22 cellular contexts compared by ENCODE assay signal in genomic region chr18:4233468-4233867, GRCh38.
"Had no signal": no experiment of that assay in that cellular context is flagged by ENCODE, and none has a peak within 500 bp of the region (broad histone marks: within the 10 kb centered on the region; RNA-seq: fewer than 3 reads in every experiment).

No MANE protein-coding gene starts in this region.

- H3K27ac ChIP-seq: epithelial cell of prostate, esophagus muscularis mucosa, gastrocnemius medialis, neutrophil, spleen, tibial artery, upper lobe of right lung, vagina had no signal

- H3K27ac Mint-ChIP-seq: dendritic cell treated with granulocyte-macrophage colony-stimulating factor and Interleukin-4, amounts not matched to agents 40 ng/mL and 50 ng/mL, for 4 days; effector memory CD8-positive, alpha-beta T cell; naive thymus-derived CD4-positive, alpha-beta T cell; nephron progenitor cell; stimulated activated memory B cell treated with anti-CD40 and anti-IgM and Interleukin-4, amounts not matched to agents 10 μg/mL and 1 μg/mL and 100 μg/mL, for 72 hours; stimulated activated naive CD8-positive, alpha-beta T cell treated with anti-CD3 and anti-CD28 coated beads, Interleukin-15, Interleukin-2, amounts not matched to agents 100 ng/mL and 50 ng/mL, for 24 hours had no signal

- H3K4me1 Mint-ChIP-seq: naive thymus-derived CD4-positive, alpha-beta T cell; nephron progenitor cell; stimulated activated memory B cell treated with anti-CD40 and anti-IgM and Interleukin-4, amounts not matched to agents 10 μg/mL and 1 μg/mL and 100 μg/mL, for 72 hours had no signal

- H3K36me3 Mint-ChIP-seq: naive thymus-derived CD4-positive, alpha-beta T cell; stimulated activated memory B cell treated with anti-CD40 and anti-IgM and Interleukin-4, amounts not matched to agents 10 μg/mL and 1 μg/mL and 100 μg/mL, for 72 hours had no signal

- H3K36me3 ChIP-seq: esophagus muscularis mucosa, gastrocnemius medialis, neutrophil, spleen, tibial artery, upper lobe of right lung, vagina had no signal

- DNase-seq: effector memory CD8-positive, alpha-beta T cell; gastrocnemius medialis; glutamatergic neuron; kidney; left cardiac atrium; left ventricle myocardium superior; naive thymus-derived CD4-positive, alpha-beta T cell; nephron progenitor cell; spleen; stimulated activated CD4-positive, alpha-beta T cell treated with anti-CD3 and anti-CD28 coated beads, Interleukin-15, amount 100 ng/mL, for 24 hours; stimulated activated CD4-positive, alpha-beta T cell treated with anti-CD3 and anti-CD28 coated beads, Interleukin-1b, Interleukin-23, amount 100 ng/mL, for 48 hours; stimulated activated CD4-positive, alpha-beta T cell treated with anti-CD3 and anti-CD28 coated beads, Interleukin-4, amount 100 ng/mL, for 24 hours; tibial artery; upper lobe of right lung had no signal

- FAIRE-seq: kidney had no signal

- H3K4me3 Mint-ChIP-seq: dendritic cell treated with granulocyte-macrophage colony-stimulating factor and Interleukin-4, amounts not matched to agents 40 ng/mL and 50 ng/mL, for 4 days; effector memory CD8-positive, alpha-beta T cell; naive thymus-derived CD4-positive, alpha-beta T cell; nephron progenitor cell; stimulated activated memory B cell treated with anti-CD40 and anti-IgM and Interleukin-4, amounts not matched to agents 10 μg/mL and 1 μg/mL and 100 μg/mL, for 72 hours; stimulated activated naive CD8-positive, alpha-beta T cell treated with anti-CD3 and anti-CD28 coated beads, Interleukin-15, Interleukin-2, amounts not matched to agents 100 ng/mL and 50 ng/mL, for 24 hours had no signal

- H3K4me3 ChIP-seq: esophagus muscularis mucosa, gastrocnemius medialis, spleen, tibial artery, upper lobe of right lung, vagina had no signal

- H3K9me3 ChIP-seq: neutrophil, tibial artery, upper lobe of right lung, vagina had no signal

- H3K4me1 ChIP-seq: esophagus muscularis mucosa, gastrocnemius medialis, spleen, tibial artery, upper lobe of right lung, vagina had no signal

- H3K9me3 Mint-ChIP-seq: dendritic cell treated with granulocyte-macrophage colony-stimulating factor and Interleukin-4, amounts not matched to agents 40 ng/mL and 50 ng/mL, for 4 days had no signal

- H3K27me3 ChIP-seq: esophagus muscularis mucosa, gastrocnemius medialis, neutrophil, spleen, tibial artery, upper lobe of right lung, vagina had no signal

- ATAC-seq: effector memory CD8-positive, alpha-beta T cell; gastrocnemius medialis; left cardiac atrium; left ventricle myocardium superior; naive thymus-derived CD4-positive, alpha-beta T cell; sciatic nerve; stimulated activated memory B cell treated with anti-CD40 and anti-IgM and Interleukin-4, amounts not matched to agents 10 μg/mL and 1 μg/mL and 100 μg/mL, for 72 hours; upper lobe of right lung had no signal

- H3K27me3 Mint-ChIP-seq: dendritic cell treated with granulocyte-macrophage colony-stimulating factor and Interleukin-4, amounts not matched to agents 40 ng/mL and 50 ng/mL, for 4 days; effector memory CD8-positive, alpha-beta T cell; naive thymus-derived CD4-positive, alpha-beta T cell; stimulated activated memory B cell treated with anti-CD40 and anti-IgM and Interleukin-4, amounts not matched to agents 10 μg/mL and 1 μg/mL and 100 μg/mL, for 72 hours; stimulated activated naive CD8-positive, alpha-beta T cell treated with anti-CD3 and anti-CD28 coated beads, Interleukin-15, Interleukin-2, amounts not matched to agents 100 ng/mL and 50 ng/mL, for 24 hours had no signal
